In genomic region chr2:207041279-207041678, GRCh38 we compare ENCODE assay signal across 20 cellular contexts.
A peak's percentile ranks its signal among the peaks of the same experiment; 100 is the strongest.
DNase-seq lines count a peak whose midpoint lies in the region; ATAC-seq, FAIRE-seq and TF ChIP-seq lines count a peak whose summit lies in the region.
"Had no signal": no experiment of that assay in that cellular context is flagged by ENCODE, and none has a peak within 500 bp of the region (broad histone marks: within the 10 kb centered on the region; RNA-seq: fewer than 3 reads in every experiment).

No MANE protein-coding gene starts in this region.

- TF ChIP-seq POLR2A in endothelial cell of umbilical vein (IDR thresholded peaks at IDR 0.05; ENCODE audit: low read depth, low read length) (no peak), tibial nerve (IDR thresholded peaks at IDR 0.05) (no peak)

- H3K9ac ChIP-seq in endothelial cell of umbilical vein (replicated peaks; ENCODE audit: extremely low read depth, insufficient read depth, low read length) = no peak overlapping the region
- H3K9ac ChIP-seq: KMS-11, SK-N-SH had no signal

- intact Hi-C loops in left ventricle myocardium inferior (cut with micrococcal nuclease) (no loop called here), endothelial cell of umbilical vein (cut with micrococcal nuclease) (no loop called here)

- peaks cover 28% of the 10 kb centered on the region for H3K4me1 Mint-ChIP-seq in nephron progenitor cell
- H3K4me1 Mint-ChIP-seq: CD8-positive, alpha-beta memory T cell had no signal

- H3K9me3 ChIP-seq in left ventricle myocardium inferior (replicated peaks) = no peaks in the 10 kb centered on the region
- H3K9me3 ChIP-seq in right atrium auricular region = no peaks in the 10 kb centered on the region
- no peaks in the 10 kb centered on the region for H3K9me3 ChIP-seq in endothelial cell of umbilical vein (replicated peaks; ENCODE audit: control insufficient read depth, insufficient read depth, low read length)
- H3K9me3 ChIP-seq in tibial nerve = no peaks in the 10 kb centered on the region
- H3K9me3 ChIP-seq: pancreas, SK-N-SH had no signal

- no peaks in the 10 kb centered on the region for H3K36me3 Mint-ChIP-seq in nephron progenitor cell (ENCODE audit: low read depth)
- H3K36me3 Mint-ChIP-seq: activated CD4-positive, alpha-beta memory T cell treated with anti-CD3 and anti-CD28 coated beads for 36 hours; CD8-positive, alpha-beta memory T cell; immature natural killer cell had no signal

- FAIRE-seq in endothelial cell of umbilical vein (lab: Jason Lieb, UNC) = no peak
- FAIRE-seq: GM12892, pancreas had no signal

- no peak for TF ChIP-seq CTCF in left ventricle myocardium inferior (IDR thresholded peaks at IDR 0.05; ENCODE audit: borderline replicate concordance)
- TF ChIP-seq CTCF in right atrium auricular region (IDR thresholded peaks at IDR 0.05) = no peak
- TF ChIP-seq CTCF in endothelial cell of umbilical vein (IDR thresholded peaks at IDR 0.05; ENCODE audit: extremely low read depth in 1 of 2, insufficient read depth in 1 of 2, low read depth in 1 of 2, low read length in 2 of 2) = no peak
- no peak for TF ChIP-seq CTCF in nephron progenitor cell (IDR thresholded peaks at IDR 0.05)
- TF ChIP-seq CTCF in tibial nerve (IDR thresholded peaks at IDR 0.05) = no peak

- no peak for ATAC-seq in esophagus mucosa
- ATAC-seq: foreskin keratinocyte, pancreas had no signal

- H3K4me1 ChIP-seq in left ventricle myocardium inferior = peaks cover 7% of the 10 kb centered on the region
- no peaks in the 10 kb centered on the region for H3K4me1 ChIP-seq in right atrium auricular region
- H3K4me1 ChIP-seq in endothelial cell of umbilical vein (ENCODE audit: control insufficient read depth, extremely low read depth, insufficient read depth, low read length) = peaks cover 9% of the 10 kb centered on the region
- H3K4me1 ChIP-seq in tibial nerve = peaks cover 0 to 49% (median 14%) of the 10 kb centered on the region in 4 donors
- H3K4me1 ChIP-seq: foreskin keratinocyte, pancreas had no signal

- peak in 1 of 2 donors; percentile 44 for TF ChIP-seq EP300 in tibial nerve (IDR thresholded peaks at IDR 0.05)

- H3K9me1 ChIP-seq in endothelial cell of umbilical vein (replicated peaks; ENCODE audit: control insufficient read depth, extremely low read depth, insufficient read depth, low read length) = no peaks in the 10 kb centered on the region

- no peak overlapping the region for H3K27ac Mint-ChIP-seq in nephron progenitor cell
- H3K27ac Mint-ChIP-seq: activated CD4-positive, alpha-beta memory T cell treated with anti-CD3 and anti-CD28 coated beads for 36 hours; CD8-positive, alpha-beta memory T cell; immature natural killer cell had no signal

- H3K27me3 Mint-ChIP-seq in nephron progenitor cell (ENCODE audit: low read depth, poor library complexity) = peaks cover 9% of the 10 kb centered on the region

- H3K4me3 Mint-ChIP-seq in nephron progenitor cell = peak overlapping the region; percentile 2
- H3K4me3 Mint-ChIP-seq: activated CD4-positive, alpha-beta memory T cell treated with anti-CD3 and anti-CD28 coated beads for 36 hours; CD8-positive, alpha-beta memory T cell; immature natural killer cell had no signal

- H3K36me3 ChIP-seq in left ventricle myocardium inferior (no peaks in the 10 kb centered on the region), right atrium auricular region (no peaks in the 10 kb centered on the region), endothelial cell of umbilical vein (ENCODE audit: control insufficient read depth in 2 of 2, extremely low read depth in 1 of 2, insufficient read depth in 2 of 2, low read length in 2 of 2) (no peaks in the 10 kb centered on the region), tibial nerve (no peaks in the 10 kb centered on the region)
- H3K36me3 ChIP-seq: pancreas had no signal

- no peaks in the 10 kb centered on the region for H3K79me2 ChIP-seq in endothelial cell of umbilical vein (ENCODE audit: control insufficient read depth, insufficient read depth, low read length)

- no peaks in the 10 kb centered on the region for H3K9me3 Mint-ChIP-seq in nephron progenitor cell
- H3K9me3 Mint-ChIP-seq: activated CD4-positive, alpha-beta memory T cell treated with anti-CD3 and anti-CD28 coated beads for 36 hours; CD8-positive, alpha-beta memory T cell; immature natural killer cell had no signal

- no peaks in the 10 kb centered on the region for H4K20me1 ChIP-seq in endothelial cell of umbilical vein (replicated peaks; ENCODE audit: control insufficient read depth, extremely low read depth, insufficient read depth, low read length)

- H3K4me3 ChIP-seq in left ventricle myocardium inferior (peak overlapping the region; percentile 42), right atrium auricular region (no peak overlapping the region), endothelial cell of umbilical vein (replicated peaks in 1 of 3; ENCODE audit: insufficient read depth in 1 of 3, low read depth in 1 of 3, low read length in 3 of 3) (peak overlapping the region in 1 of 3 experiments; percentile 28), tibial nerve (peak overlapping the region; percentile 6 to 45 (median 18))
- H3K4me3 ChIP-seq: pancreas had no signal

- DNase-seq in left ventricle myocardium inferior = no peak
- no peak for DNase-seq in right atrium auricular region (ENCODE audit: low spot score)
- DNase-seq in endothelial cell of umbilical vein (ENCODE audit: low read depth, low spot score) = no peak
- no peak for DNase-seq in nephron progenitor cell
- peak in 1 of 2 donors; percentile 16 for DNase-seq in tibial nerve (ENCODE audit: low spot score in 2 of 2)
- DNase-seq in DMS153 (lab: John Stamatoyannopoulos, UW) = no peak
- no peak for DNase-seq in activated CD4-positive, alpha-beta T cell treated with anti-CD3 and anti-CD28 coated beads, Interleukin-2, amount 50 U/mL, for 4 hours
- DNase-seq: activated CD4-positive, alpha-beta memory T cell treated with anti-CD3 and anti-CD28 coated beads for 36 hours; amniotic stem cell; CD8-positive, alpha-beta memory T cell; foreskin keratinocyte; immature natural killer cell; NCI-H1105; NCI-H2171 treated with DMSO at 0.1 percent for 48 hours; pancreas; SK-N-SH had no signal

- peak overlapping the region; percentile 94 for H2AFZ ChIP-seq in endothelial cell of umbilical vein (ENCODE audit: low read depth, low read length)

- dilution Hi-C loops in endothelial cell of umbilical vein (cut with MboI; ENCODE audit: extremely low pct_ligation_motif_present, low sequenced_read_pairs) = no loop called here

- CTCF ChIA-PET in endothelial cell of umbilical vein (lab: Charles Lee) = no interaction called here

- no peak overlapping the region for H3K27ac ChIP-seq in left ventricle myocardium inferior (replicated peaks)
- H3K27ac ChIP-seq in right atrium auricular region = no peak overlapping the region
- H3K27ac ChIP-seq in endothelial cell of umbilical vein (ENCODE audit: insufficient read depth, low read depth, low read length) = no peak overlapping the region
- peak overlapping the region; percentile 6 to 85 (median 54) for H3K27ac ChIP-seq in tibial nerve
- H3K27ac ChIP-seq: foreskin keratinocyte, HL-60, KMS-11, pancreas had no signal

- H3K4me2 ChIP-seq in endothelial cell of umbilical vein (ENCODE audit: insufficient read depth, low read length) = peak overlapping the region; percentile 62
- H3K4me2 ChIP-seq: KMS-11, SK-N-SH had no signal

- H3K27me3 ChIP-seq in left ventricle myocardium inferior (ENCODE audit: low read depth) (no peaks in the 10 kb centered on the region), right atrium auricular region (no peaks in the 10 kb centered on the region), endothelial cell of umbilical vein (ENCODE audit: control insufficient read depth in 2 of 2, insufficient read depth in 2 of 2, low read length in 2 of 2) (no peaks in the 10 kb centered on the region), tibial nerve (no peaks in the 10 kb centered on the region)
- H3K27me3 ChIP-seq: foreskin keratinocyte had no signal

- POLR2A ChIA-PET in endothelial cell of umbilical vein (lab: Charles Lee) = no interaction called here

- no TSS peak for BruUV-seq in endothelial cell of umbilical vein (replicated peaks; lab: Mats Ljungman, UMichigan)

- WGBS in tibial nerve, 2 donors = 12 to 32% methylated on average over 10 of the region's 10 CpGs

TF ChIP-seq in endothelial cell of umbilical vein, 7 proteins besides CTCF, POLR2A, EP300 and RAD21:
- no peak for TF ChIP-seq MAX (IDR thresholded peaks at IDR 0.05; ENCODE audit: insufficient read depth, insufficient read length)
- no peak for TF ChIP-seq EZH2 (IDR thresholded peaks at IDR 0.05; ENCODE audit: borderline replicate concordance, low read depth, low read length, severe bottlenecking)

Comparison
In these comparisons a context has a peak if more than half of its experiments do, and no peak if none do; other contexts are left out.
1. H3K4me3 ChIP-seq: peak in left ventricle myocardium inferior (single experiment) and tibial nerve (4 of 4); none in right atrium auricular region (0 of 2).
2. H3K27ac ChIP-seq: peak in tibial nerve (4 of 4); none in left ventricle myocardium inferior (single experiment), right atrium auricular region (0 of 2) and endothelial cell of umbilical vein (single experiment).